ENCODE assay signal across 8 cellular contexts in the genomic region with DNA sequence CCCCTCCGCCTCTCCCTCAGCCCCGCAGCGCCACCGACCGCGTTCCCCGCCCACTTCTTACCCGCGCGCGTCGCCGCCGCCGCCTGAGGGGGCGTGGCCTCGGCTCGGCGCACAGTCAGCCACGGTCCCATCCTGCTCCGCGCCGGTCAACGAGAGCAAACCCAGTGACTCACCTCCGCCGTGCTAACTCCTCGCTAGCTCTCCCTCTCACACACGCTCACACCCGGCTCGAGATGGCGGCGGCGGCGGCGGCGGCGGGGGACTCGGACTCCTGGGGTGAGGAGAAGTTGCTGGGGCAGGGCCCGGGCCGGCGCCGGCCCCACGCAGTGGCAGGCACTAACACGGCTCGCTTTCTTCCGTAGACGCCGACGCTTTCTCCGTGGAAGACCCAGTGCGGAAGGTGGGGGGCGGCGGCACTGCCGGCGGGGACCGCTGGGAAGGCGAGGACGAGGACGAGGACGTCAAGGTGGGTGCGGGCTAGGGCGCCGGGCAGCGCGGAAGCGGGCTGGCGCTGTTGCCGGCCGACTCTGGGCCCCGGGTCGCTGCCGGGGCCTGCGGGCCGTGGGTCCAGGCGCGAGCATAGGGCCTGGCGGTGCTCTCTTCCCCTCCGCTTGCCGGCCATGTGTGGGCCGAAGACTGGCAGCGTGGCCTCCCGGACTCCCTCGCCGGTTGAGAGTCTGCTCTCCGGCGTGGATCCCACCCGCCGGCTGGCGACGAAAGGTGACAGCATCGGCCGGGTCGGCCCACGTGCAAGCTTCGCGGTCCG. TPM values are rescaled to one million over a fixed set of nuclear protein-coding genes. Genes with fewer than 3 reads are reported as not detected.
DNase-seq lines count a peak whose midpoint lies in the region; ATAC-seq and TF ChIP-seq lines count a peak whose summit lies in the region.

A gene with protein sequence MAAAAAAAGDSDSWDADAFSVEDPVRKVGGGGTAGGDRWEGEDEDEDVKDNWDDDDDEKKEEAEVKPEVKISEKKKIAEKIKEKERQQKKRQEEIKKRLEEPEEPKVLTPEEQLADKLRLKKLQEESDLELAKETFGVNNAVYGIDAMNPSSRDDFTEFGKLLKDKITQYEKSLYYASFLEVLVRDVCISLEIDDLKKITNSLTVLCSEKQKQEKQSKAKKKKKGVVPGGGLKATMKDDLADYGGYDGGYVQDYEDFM (plus strand): TSS at position 186 of the 766 bp plus-strand sequence. CDS start 48 bp downstream, at position 234.

- peaks cover 50% of the 10 kb centered on the region for H3K79me2 ChIP-seq in KMS-11 (ENCODE audit: insufficient read depth, low read depth)

- H3K27ac Mint-ChIP-seq in activated T-helper 1 cell treated with anti-CD3 and anti-CD28 coated beads, Interleukin-12 subunit alpha, Interleukin-12 subunit beta, Interleukin-2, Interleukin-4 antibody, amounts not matched to agents 30 ng/mL and 10 ng/mL and 1 ng/mL, durations not matched to agents 14 hours and 24 hours and 36 hours: peak within 1 kb of the TSS; percentile 98
- H3K27ac Mint-ChIP-seq in naive thymus-derived CD4-positive, alpha-beta T cell: peak within 1 kb of the TSS; percentile 87 to 98 (median 95)
- peak within 1 kb of the TSS; percentile 87 for H3K27ac Mint-ChIP-seq in stimulated activated memory B cell treated with anti-CD40 and anti-IgM and Interleukin-4, amounts not matched to agents 10 μg/mL and 1 μg/mL and 100 μg/mL, for 72 hours

- peaks cover 3% of the 10 kb centered on the region; the same call in 1 of the 2 replicates for H3K36me3 ChIP-seq in KMS-11 (ENCODE audit: insufficient read depth)
- H3K36me3 ChIP-seq in naive thymus-derived CD4-positive, alpha-beta T cell (ENCODE audit: control insufficient read depth in 2 of 3, insufficient read depth in 3 of 3, low read length in 3 of 3): peaks cover 0 to 17% (median 0%) of the 10 kb centered on the region in 3 experiments

- peak within 1 kb of the TSS; percentile 32 for H3K4me3 ChIP-seq in KMS-11 (IDR thresholded peaks at IDR 0.05; ENCODE audit: insufficient read depth, low read depth, low read length)
- peak within 1 kb of the TSS; percentile 96 for H3K4me3 ChIP-seq in naive thymus-derived CD4-positive, alpha-beta T cell (ENCODE audit: low read length)

- DNase-seq in DMS79 (lab: John Stamatoyannopoulos, UW): peak; percentile 69
- DNase-seq in RKO (ENCODE audit: low spot score): peak; percentile 98
- DNase-seq in activated T-helper 1 cell treated with anti-CD3 and anti-CD28 coated beads, Interleukin-12 subunit alpha, Interleukin-12 subunit beta, Interleukin-2, Interleukin-4 antibody, amounts not matched to agents 30 ng/mL and 10 ng/mL and 1 ng/mL, durations not matched to agents 14 hours and 24 hours and 36 hours (ENCODE audit: low spot score): peak; percentile 95
- DNase-seq in fibroblast of gingiva (ENCODE audit: low read depth): peak; percentile 97
- peak; percentile 92 to 96 (median 95) for DNase-seq in naive thymus-derived CD4-positive, alpha-beta T cell

- peak within 1 kb of the TSS; percentile 71 for H3K4me2 ChIP-seq in KMS-11

- H3K27me3 ChIP-seq in KMS-11 (ENCODE audit: insufficient read depth, low read depth): no peaks in the 10 kb centered on the region
- no peaks in the 10 kb centered on the region for H3K27me3 ChIP-seq in naive thymus-derived CD4-positive, alpha-beta T cell (ENCODE audit: control insufficient read depth in 2 of 2, insufficient read depth in 2 of 2, low read length in 2 of 2)

- no peak for TF ChIP-seq CTCF in KMS-11 (conservative IDR thresholded peaks at IDR 0.05; ENCODE audit: low read depth, low read length)

- CTCF ChIA-PET in naive thymus-derived CD4-positive, alpha-beta T cell (lab: Charles Lee): interaction anchor here (0.9 to 1.2 kb wide), 2 partner anchors 9 to 51 kb away, joined by 3 read pairs; no protein-coding TSS in a partner anchor

- H3K36me3 Mint-ChIP-seq in activated T-helper 1 cell treated with anti-CD3 and anti-CD28 coated beads, Interleukin-12 subunit alpha, Interleukin-12 subunit beta, Interleukin-2, Interleukin-4 antibody, amounts not matched to agents 30 ng/mL and 10 ng/mL and 1 ng/mL, durations not matched to agents 14 hours and 24 hours and 36 hours (ENCODE audit: low read depth): peaks cover 34% of the 10 kb centered on the region
- peaks cover 3 to 22% (median 12%) of the 10 kb centered on the region in 5 donors for H3K36me3 Mint-ChIP-seq in naive thymus-derived CD4-positive, alpha-beta T cell
- H3K36me3 Mint-ChIP-seq in stimulated activated memory B cell treated with anti-CD40 and anti-IgM and Interleukin-4, amounts not matched to agents 10 μg/mL and 1 μg/mL and 100 μg/mL, for 72 hours: peaks cover 18% of the 10 kb centered on the region

- peak within 1 kb of the TSS; percentile 95 for H3K27ac ChIP-seq in KMS-11
- H3K27ac ChIP-seq in naive thymus-derived CD4-positive, alpha-beta T cell (ENCODE audit: low read depth, low read length): peak within 1 kb of the TSS; percentile 97

- peak within 1 kb of the TSS; percentile 93 for H3K4me3 Mint-ChIP-seq in activated T-helper 1 cell treated with anti-CD3 and anti-CD28 coated beads, Interleukin-12 subunit alpha, Interleukin-12 subunit beta, Interleukin-2, Interleukin-4 antibody, amounts not matched to agents 30 ng/mL and 10 ng/mL and 1 ng/mL, durations not matched to agents 14 hours and 24 hours and 36 hours
- peak within 1 kb of the TSS; percentile 83 to 98 (median 94) for H3K4me3 Mint-ChIP-seq in naive thymus-derived CD4-positive, alpha-beta T cell
- H3K4me3 Mint-ChIP-seq in stimulated activated memory B cell treated with anti-CD40 and anti-IgM and Interleukin-4, amounts not matched to agents 10 μg/mL and 1 μg/mL and 100 μg/mL, for 72 hours: peak within 1 kb of the TSS; percentile 89

- H3K27me3 Mint-ChIP-seq in activated T-helper 1 cell treated with anti-CD3 and anti-CD28 coated beads, Interleukin-12 subunit alpha, Interleukin-12 subunit beta, Interleukin-2, Interleukin-4 antibody, amounts not matched to agents 30 ng/mL and 10 ng/mL and 1 ng/mL, durations not matched to agents 14 hours and 24 hours and 36 hours (ENCODE audit: insufficient read depth): no peaks in the 10 kb centered on the region
- H3K27me3 Mint-ChIP-seq in naive thymus-derived CD4-positive, alpha-beta T cell: no peaks in the 10 kb centered on the region
- H3K27me3 Mint-ChIP-seq in stimulated activated memory B cell treated with anti-CD40 and anti-IgM and Interleukin-4, amounts not matched to agents 10 μg/mL and 1 μg/mL and 100 μg/mL, for 72 hours: no peaks in the 10 kb centered on the region

- no peaks in the 10 kb centered on the region for H3K9me3 ChIP-seq in naive thymus-derived CD4-positive, alpha-beta T cell (ENCODE audit: control insufficient read depth in 2 of 3, low read length in 3 of 3)

- ATAC-seq in GM21737 (IDR thresholded peaks at IDR 0.05; ENCODE audit: unreplicated experiment): peak; percentile 79
- ATAC-seq in naive thymus-derived CD4-positive, alpha-beta T cell: peak; percentile 95
- ATAC-seq in stimulated activated memory B cell treated with anti-CD40 and anti-IgM and Interleukin-4, amounts not matched to agents 10 μg/mL and 1 μg/mL and 100 μg/mL, for 72 hours: peak; percentile 98

- POLR2A ChIA-PET in naive thymus-derived CD4-positive, alpha-beta T cell (lab: Charles Lee): interaction anchor here (0.7 to 3.1 kb wide), 12 partner anchors 8 to 664 kb away, joined by 3 to 23 read pairs (median 4); a partner anchor contains a TSS

- no peaks in the 10 kb centered on the region for H3K9me3 Mint-ChIP-seq in activated T-helper 1 cell treated with anti-CD3 and anti-CD28 coated beads, Interleukin-12 subunit alpha, Interleukin-12 subunit beta, Interleukin-2, Interleukin-4 antibody, amounts not matched to agents 30 ng/mL and 10 ng/mL and 1 ng/mL, durations not matched to agents 14 hours and 24 hours and 36 hours
- no peaks in the 10 kb centered on the region for H3K9me3 Mint-ChIP-seq in naive thymus-derived CD4-positive, alpha-beta T cell
- H3K9me3 Mint-ChIP-seq in stimulated activated memory B cell treated with anti-CD40 and anti-IgM and Interleukin-4, amounts not matched to agents 10 μg/mL and 1 μg/mL and 100 μg/mL, for 72 hours: no peaks in the 10 kb centered on the region

- peaks cover 38% of the 10 kb centered on the region for H3K4me1 ChIP-seq in KMS-11 (ENCODE audit: low read depth, poor library complexity, severe bottlenecking)
- H3K4me1 ChIP-seq in naive thymus-derived CD4-positive, alpha-beta T cell (ENCODE audit: control insufficient read depth in 2 of 2, insufficient read depth in 2 of 2, low read length in 2 of 2): peaks cover 27 to 29% of the 10 kb centered on the region in 2 donors

- intact Hi-C loops in activated T-helper 1 cell treated with anti-CD3 and anti-CD28 coated beads, Interleukin-12 subunit alpha, Interleukin-12 subunit beta, Interleukin-2, Interleukin-4 antibody, amounts not matched to agents 30 ng/mL and 10 ng/mL and 1 ng/mL, durations not matched to agents 14 hours and 24 hours and 36 hours (cut with micrococcal nuclease): loop anchor here (1.0 to 5.0 kb wide), 10 partner anchors 9 to 710 kb away; a partner anchor contains a TSS
- intact Hi-C loops in naive thymus-derived CD4-positive, alpha-beta T cell (cut with micrococcal nuclease): loop anchor here (1.0 to 5.0 kb wide), 18 partner anchors 9 to 1430 kb away; a partner anchor contains a TSS

- peak within 1 kb of the TSS; percentile 89 for H2AFZ ChIP-seq in KMS-11 (ENCODE audit: low read depth)

- H4K20me1 ChIP-seq in KMS-11 (ENCODE audit: insufficient read depth): 0 out of 2 replicates have a peak, but pooled peaks cover 3% of the 10 kb centered on the region

- H3K4me1 Mint-ChIP-seq in activated T-helper 1 cell treated with anti-CD3 and anti-CD28 coated beads, Interleukin-12 subunit alpha, Interleukin-12 subunit beta, Interleukin-2, Interleukin-4 antibody, amounts not matched to agents 30 ng/mL and 10 ng/mL and 1 ng/mL, durations not matched to agents 14 hours and 24 hours and 36 hours (ENCODE audit: low read depth): peaks cover 52% of the 10 kb centered on the region
- peaks cover 35 to 60% (median 51%) of the 10 kb centered on the region in 7 donors for H3K4me1 Mint-ChIP-seq in naive thymus-derived CD4-positive, alpha-beta T cell
- peaks cover 42% of the 10 kb centered on the region for H3K4me1 Mint-ChIP-seq in stimulated activated memory B cell treated with anti-CD40 and anti-IgM and Interleukin-4, amounts not matched to agents 10 μg/mL and 1 μg/mL and 100 μg/mL, for 72 hours

- H3K9ac ChIP-seq in KMS-11: peak within 1 kb of the TSS; percentile 97

RNA-seq across cellular contexts. Expression of the gene that starts here (rescaled TPM):
- 163 and 168 TPM in 2 replicates for total RNA-seq in activated T-helper 1 cell treated with anti-CD3 and anti-CD28 coated beads, Interleukin-12 subunit alpha, Interleukin-12 subunit beta, Interleukin-2, Interleukin-4 antibody, amounts not matched to agents 30 ng/mL and 10 ng/mL and 1 ng/mL, durations not matched to agents 14 hours and 24 hours and 36 hours
- total RNA-seq in naive thymus-derived CD4-positive, alpha-beta T cell: 10 to 100 TPM; 52.9 to 83.4 (median 66.5) TPM
- polyA plus RNA-seq in naive thymus-derived CD4-positive, alpha-beta T cell: 10 to 100 TPM; 19.3 to 22.7 TPM

Comparison
In these comparisons a context has a peak if more than half of its experiments do, and no peak if none do; other contexts are left out.
1. Peak in every context shown above with its lines: DNase-seq, ATAC-seq, H3K4me3 ChIP-seq and H3K27ac ChIP-seq.